In genomic region chr11:9748361-9748970, GRCh38 we compare ENCODE assay signal across 8 cellular contexts.
A peak's percentile ranks its signal among the peaks of the same experiment; 100 is the strongest.
DNase-seq lines count a peak whose midpoint lies in the region; ATAC-seq, FAIRE-seq and TF ChIP-seq lines count a peak whose summit lies in the region.

No MANE protein-coding gene starts in this region.

- TF ChIP-seq POLR2A in H1 (IDR thresholded peaks at IDR 0.05; ENCODE audit: control extremely low read depth in 1 of 2, low read depth in 2 of 2, low read length in 2 of 2) = no peak

- no peak overlapping the region for H2BK20ac ChIP-seq in H1 (ENCODE audit: low read length)

- H3K4me1 ChIP-seq in H1 (replicated peaks in 1 of 4; ENCODE audit: control insufficient read depth in 3 of 4, insufficient read depth in 4 of 4, low read length in 3 of 4) = no peaks in the 10 kb centered on the region

- no peak overlapping the region for H2BK12ac ChIP-seq in H1 (ENCODE audit: low read depth, low read length)

- no peaks in the 10 kb centered on the region for H3K9me3 ChIP-seq in H1 (ENCODE audit: insufficient read depth in 2 of 2, low read depth in 1 of 2, low read length in 1 of 2)

- 71% methylated on average over 7 of the region's 7 CpGs; no CpG with 5 or more reads in 1 of the 2 experiments for WGBS in H1 (ENCODE audit: extremely low coverage in 1 of 2, insufficient coverage in 1 of 2, insufficient read length in 1 of 2, insufficient replicate concordance in 2 of 2, low coverage in 1 of 2, low lambda C conversion rate in 2 of 2, missing lambda C conversion rate in 1 of 2), 2 experiments

- no peaks in the 10 kb centered on the region for H3K9me3 Mint-ChIP-seq in activated CD4-positive, alpha-beta T cell treated with anti-CD3 and anti-CD28 coated beads, Interleukin-2, amount 10 ng/mL, durations not matched to agents 7 days and 5 days

- H2AFZ ChIP-seq in H1 (ENCODE audit: low read length) = no peak overlapping the region

- H3K4ac ChIP-seq in H1 (replicated peaks; ENCODE audit: insufficient read length, low read depth, low read length) = no peak overlapping the region

- TF ChIP-seq CTCF in GM12875 (IDR thresholded peaks at IDR 0.05; ENCODE audit: borderline replicate concordance, insufficient read depth, low read depth, low read length) (peak; percentile 78), H1 (IDR thresholded peaks at IDR 0.05; ENCODE audit: control extremely low read depth in 1 of 3, insufficient read depth in 1 of 3, low read depth in 1 of 3, low read length in 3 of 3) (peak; percentile 42 to 83 (median 83))

- no peak overlapping the region for H3K56ac ChIP-seq in H1 (replicated peaks; ENCODE audit: insufficient read length, low read depth, low read length)

- no peaks in the 10 kb centered on the region for H3K27me3 Mint-ChIP-seq in activated CD4-positive, alpha-beta T cell treated with anti-CD3 and anti-CD28 coated beads, Interleukin-2, amount 10 ng/mL, durations not matched to agents 7 days and 5 days

- H3K27me3 ChIP-seq in H1 (replicated peaks in 1 of 4; ENCODE audit: control insufficient read depth in 3 of 4, extremely low read depth in 1 of 4, insufficient read depth in 3 of 4, low read length in 3 of 4) = no peaks in the 10 kb centered on the region

- H3K9ac ChIP-seq in H1 (replicated peaks in 1 of 4; ENCODE audit: extremely low read depth in 1 of 4, low read depth in 3 of 4, low read length in 3 of 4) = no peak overlapping the region

- H2BK5ac ChIP-seq in H1 (ENCODE audit: low read depth, low read length) = no peak overlapping the region

- H2AK5ac ChIP-seq in H1 (ENCODE audit: low read depth, low read length) = no peak overlapping the region

- no peaks in the 10 kb centered on the region for H3K79me2 ChIP-seq in H1 (ENCODE audit: control insufficient read depth in 1 of 2, insufficient read depth in 2 of 2, low read length in 2 of 2)

- no peak overlapping the region for H3K23ac ChIP-seq in H1 (ENCODE audit: insufficient read length)

- DNase-seq in NCI-H2196 treated with DMSO at 0.1 percent for 48 hours (lab: John Stamatoyannopoulos, UW; ENCODE audit: unreplicated experiment) (peak; percentile 37), H1 (ENCODE audit: low read depth in 1 of 2, low spot score in 2 of 2) (peak in 1 of 2 experiments; percentile 64), myocyte (ENCODE audit: low read depth) (peak; percentile 87), superior temporal gyrus (ENCODE audit: extremely low spot score) (peak; percentile 83)
- peak; percentile 85 for DNase-seq in activated CD4-positive, alpha-beta T cell treated with anti-CD3 and anti-CD28 coated beads, Interleukin-2, amount 10 ng/mL, durations not matched to agents 7 days and 5 days

- H2BK15ac ChIP-seq in H1 (ENCODE audit: low read length) = no peak overlapping the region

- H4K20me1 ChIP-seq in H1 (replicated peaks in 1 of 2; ENCODE audit: control insufficient read depth in 1 of 2, insufficient read depth in 2 of 2, low read length in 2 of 2) = no peaks in the 10 kb centered on the region

- H3K4me1 Mint-ChIP-seq in activated CD4-positive, alpha-beta T cell treated with anti-CD3 and anti-CD28 coated beads, Interleukin-2, amount 10 ng/mL, durations not matched to agents 7 days and 5 days = peaks cover 19% of the 10 kb centered on the region

- no peaks in the 10 kb centered on the region for H3K79me1 ChIP-seq in H1 (ENCODE audit: low read depth, low read length)

- H3K27ac ChIP-seq in H1 (ENCODE audit: low read depth, low read length) = no peak overlapping the region

- POLR2A ChIA-PET in activated CD4-positive, alpha-beta T cell treated with anti-CD3 and anti-CD28 coated beads, Interleukin-2, amount 10 ng/mL, durations not matched to agents 7 days and 5 days (lab: Charles Lee) = interaction anchor here (0.7 to 0.8 kb wide), 2 partner anchors 135 to 147 kb away, joined by 3 read pairs; no protein-coding TSS in a partner anchor
- POLR2A ChIA-PET in H1 (lab: Charles Lee; ENCODE audit: partially characterized antibody) = interaction anchor here (0.5 to 2.4 kb wide), 5 partner anchors 11 to 214 kb away, joined by 3 to 12 read pairs (median 3); no protein-coding TSS in a partner anchor

- no peaks in the 10 kb centered on the region for H3K36me3 Mint-ChIP-seq in activated CD4-positive, alpha-beta T cell treated with anti-CD3 and anti-CD28 coated beads, Interleukin-2, amount 10 ng/mL, durations not matched to agents 7 days and 5 days (ENCODE audit: low read depth)

- H3K14ac ChIP-seq in H1 (ENCODE audit: insufficient read length) = no peak overlapping the region

- H3K23me2 ChIP-seq in H1 (ENCODE audit: low read depth, low read length) = no peaks in the 10 kb centered on the region

- H4K91ac ChIP-seq in H1 (replicated peaks; ENCODE audit: insufficient read length, low read length) = no peak overlapping the region

- no peak overlapping the region for H3K4me3 Mint-ChIP-seq in activated CD4-positive, alpha-beta T cell treated with anti-CD3 and anti-CD28 coated beads, Interleukin-2, amount 10 ng/mL, durations not matched to agents 7 days and 5 days

- ATAC-seq in HG02798 (IDR thresholded peaks at IDR 0.05; ENCODE audit: poor library complexity, unreplicated experiment) = peak; percentile 86

- no peak overlapping the region for H3K4me2 ChIP-seq in H1 (ENCODE audit: insufficient read depth in 1 of 2, low read depth in 2 of 2, low read length in 2 of 2)

- H4K8ac ChIP-seq in H1 (ENCODE audit: extremely low read depth, insufficient read depth, low read length) = no peak overlapping the region

- H4K5ac ChIP-seq in H1 (ENCODE audit: insufficient read length, low read depth, low read length) = no peak overlapping the region

- CTCF ChIA-PET in activated CD4-positive, alpha-beta T cell treated with anti-CD3 and anti-CD28 coated beads, Interleukin-2, amount 10 ng/mL, durations not matched to agents 7 days and 5 days (lab: Charles Lee) = interaction anchor here (0.5 to 5.0 kb wide), 43 partner anchors 11 to 703 kb away, joined by 3 to 45 read pairs (median 3); no protein-coding TSS in a partner anchor
- CTCF ChIA-PET in H1 (lab: Charles Lee; ENCODE audit: partially characterized antibody) = interaction anchor here (0.6 to 8.5 kb wide), 36 partner anchors 9 to 250 kb away, joined by 3 to 130 read pairs (median 5); partner anchors contain the start of gene WEE1

- H3K18ac ChIP-seq in H1 (ENCODE audit: extremely low read depth, low read length) = no peak overlapping the region

- H3K4me3 ChIP-seq in GM12875 (ENCODE audit: low read depth, low read length) (no peak overlapping the region), H1 (ENCODE audit: extremely low read depth in 1 of 4, insufficient read depth in 2 of 4, low read depth in 3 of 4, low read length in 4 of 4) (no peak overlapping the region)

- FAIRE-seq in A204.1 (lab: Jason Lieb, UNC) (peak; percentile 19), H1 (lab: Jason Lieb, UNC) (peak; percentile 39)

- H3K27ac Mint-ChIP-seq in activated CD4-positive, alpha-beta T cell treated with anti-CD3 and anti-CD28 coated beads, Interleukin-2, amount 10 ng/mL, durations not matched to agents 7 days and 5 days = peak overlapping the region; percentile 3

- no peak for TF ChIP-seq EP300 in H1 (IDR thresholded peaks at IDR 0.05; ENCODE audit: borderline replicate concordance in 1 of 2, low read depth in 2 of 2, low read length in 2 of 2)

- H2BK120ac ChIP-seq in H1 (replicated peaks; ENCODE audit: low read depth, low read length) = no peak overlapping the region

- H3K36me3 ChIP-seq in H1 (ENCODE audit: control insufficient read depth in 2 of 4, insufficient read depth in 4 of 4, low read length in 3 of 4) = peaks cover 0 to 21% (median 11%) of the 10 kb centered on the region in 4 experiments; a peak in 6 of 8 replicates

- peak; percentile 88 to 90 for TF ChIP-seq RAD21 in H1 (IDR thresholded peaks at IDR 0.05 in 1 of 2, conservative IDR thresholded peaks at IDR 0.05 in 1 of 2; ENCODE audit: low read depth in 2 of 2, low read length in 2 of 2)

TF ChIP-seq in H1, 55 proteins besides CTCF, POLR2A, EP300 and RAD21:
- TF ChIP-seq ZNF274 (IDR thresholded peaks at IDR 0.05; ENCODE audit: borderline replicate concordance, extremely low read depth, low read length) (no peak), TBP (IDR thresholded peaks at IDR 0.05; ENCODE audit: low read depth, low read length) (no peak), YY1 (IDR thresholded peaks at IDR 0.05; ENCODE audit: low read depth, low read length) (no peak), JUN (IDR thresholded peaks at IDR 0.05; ENCODE audit: low read depth, low read length) (no peak), SP4 (IDR thresholded peaks at IDR 0.05; ENCODE audit: low read length) (no peak), BCL11A (IDR thresholded peaks at IDR 0.05; ENCODE audit: low read depth in 2 of 2, low read length in 2 of 2) (no peak), KDM1A (IDR thresholded peaks at IDR 0.05; ENCODE audit: borderline replicate concordance, low read length) (peak; percentile 70), HDAC2 (IDR thresholded peaks at IDR 0.05; ENCODE audit: borderline replicate concordance in 1 of 2, low read depth in 2 of 2, low read length in 2 of 2) (peak in 1 of 2 experiments; percentile 18; a peak in 1 of 4 replicates), HDAC6 (IDR thresholded peaks at IDR 0.05; ENCODE audit: low read depth, low read length) (no peak), SIRT6 (IDR thresholded peaks at IDR 0.05; ENCODE audit: low read length) (no peak), NRF1 (IDR thresholded peaks at IDR 0.05; ENCODE audit: low read depth, low read length) (no peak), MAFK (IDR thresholded peaks at IDR 0.05; ENCODE audit: low read depth, low read length) (no peak), ATF2 (IDR thresholded peaks at IDR 0.05; ENCODE audit: low read length) (peak; percentile 75; the same call in 1 of the 2 replicates), KDM5A (IDR thresholded peaks at IDR 0.05; ENCODE audit: low read length) (no peak), EGR1 (IDR thresholded peaks at IDR 0.05; ENCODE audit: borderline replicate concordance, low read depth, low read length) (no peak)
